ENCODE assay signal across 34 cellular contexts in the genomic region with DNA sequence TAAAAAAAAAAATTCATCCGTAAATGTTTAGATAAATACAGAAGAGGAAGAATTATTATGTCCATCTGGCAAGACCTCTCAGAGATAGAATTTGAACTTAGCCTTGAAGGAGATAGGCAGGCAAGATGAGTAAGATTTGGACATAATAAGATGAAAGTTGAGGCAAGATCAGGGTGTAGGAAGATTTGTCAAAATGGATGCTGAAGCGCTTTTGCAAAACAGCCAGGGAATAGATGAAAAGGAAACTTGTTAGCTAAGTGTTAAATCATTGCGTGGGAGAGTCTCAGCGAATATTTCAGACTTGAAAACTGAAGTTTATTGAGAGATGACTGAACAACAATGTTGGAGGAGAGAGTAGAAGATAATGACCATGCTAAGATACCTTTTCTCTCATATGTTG. TPM values are rescaled to one million over a fixed set of nuclear protein-coding genes. Genes with fewer than 3 reads are reported as not detected.
DNase-seq lines count a peak whose midpoint lies in the region; ATAC-seq lines count a peak whose summit lies in the region.
"Had no signal": no experiment of that assay in that cellular context is flagged by ENCODE, and none has a peak within 500 bp of the region (broad histone marks: within the 10 kb centered on the region; RNA-seq: fewer than 3 reads in every experiment).

No MANE protein-coding gene starts in this region.

- peaks cover 63% of the 10 kb centered on the region for H3K36me3 Mint-ChIP-seq in activated CD4-positive, alpha-beta T cell treated with anti-CD3 and anti-CD28 coated beads, Interleukin-2, amount 10 ng/mL, durations not matched to agents 24 days and 14 days (ENCODE audit: low read depth)
- peaks cover 29 to 50% of the 10 kb centered on the region in 2 donors for H3K36me3 Mint-ChIP-seq in CD4-positive, alpha-beta memory T cell
- peaks cover 11% of the 10 kb centered on the region for H3K36me3 Mint-ChIP-seq in activated naive CD8-positive, alpha-beta T cell
- peaks cover 32% of the 10 kb centered on the region for H3K36me3 Mint-ChIP-seq in memory B cell

- CTCF ChIA-PET in CD4-positive, alpha-beta memory T cell (lab: Charles Lee; ENCODE audit: partially characterized antibody): interaction anchor here (1.3 kb wide), 1 partner anchor 72 kb away, joined by 3 read pairs; no protein-coding TSS in a partner anchor

- peaks cover 37% of the 10 kb centered on the region for H3K4me1 Mint-ChIP-seq in activated CD4-positive, alpha-beta T cell treated with anti-CD3 and anti-CD28 coated beads, Interleukin-2, amount 10 ng/mL, durations not matched to agents 24 days and 14 days
- peaks cover 28 to 45% (median 37%) of the 10 kb centered on the region in 4 donors for H3K4me1 Mint-ChIP-seq in CD4-positive, alpha-beta memory T cell
- H3K4me1 Mint-ChIP-seq in activated naive CD8-positive, alpha-beta T cell (ENCODE audit: low read depth): peaks cover 44% of the 10 kb centered on the region
- peaks cover 15% of the 10 kb centered on the region for H3K4me1 Mint-ChIP-seq in memory B cell
- H3K4me1 Mint-ChIP-seq: neural crest cell had no signal

- no peak for DNase-seq in activated CD4-positive, alpha-beta T cell treated with anti-CD3 and anti-CD28 coated beads, Interleukin-2, amount 10 ng/mL, durations not matched to agents 24 days and 14 days
- no peak for DNase-seq in activated CD4-positive, alpha-beta T cell treated with anti-CD3 and anti-CD28 coated beads, Interleukin-2, amount 50 U/mL, for 1 hour
- DNase-seq in CD4-positive, alpha-beta memory T cell: no peak
- DNase-seq in memory B cell (ENCODE audit: low spot score in 2 of 2): no peak
- no peak for DNase-seq in activated gamma-delta T cell treated with Interleukin-2 at 50 U/mL for 16 hours
- no peak for DNase-seq in HUDEP-2 (lab: John Stamatoyannopoulos, UW; ENCODE audit: unreplicated experiment in 76 of 76)
- no peak for DNase-seq in ureter (ENCODE audit: low spot score)
- DNase-seq: activated CD4-positive, alpha-beta T cell treated with anti-CD3 and anti-CD28 coated beads for 4 hours; activated CD8-positive, alpha-beta memory T cell treated with anti-CD3 and anti-CD28 coated beads, Interleukin-2, amount 50 U/mL, for 4 hours; activated gamma-delta T cell; colonic mucosa; effector CD4-positive, alpha-beta T cell; HFFc6; hippocampal formation; IMR-90; left colon; NCI-H146; NCI-H345; NCI-H69; pancreas; retina; stimulated activated naive CD4-positive, alpha-beta T cell; testis had no signal

- no peaks in the 10 kb centered on the region for H3K9me3 ChIP-seq in CD4-positive, alpha-beta memory T cell (ENCODE audit: control insufficient read depth in 1 of 2, low read length in 2 of 2)
- H3K9me3 ChIP-seq: ascending aorta, colonic mucosa, pancreas, testis had no signal

- H3K27ac Mint-ChIP-seq in activated CD4-positive, alpha-beta T cell treated with anti-CD3 and anti-CD28 coated beads, Interleukin-2, amount 10 ng/mL, durations not matched to agents 24 days and 14 days: peak overlapping the region; percentile 84
- peak overlapping the region in 4 of 7 donors; percentile 44 to 84 (median 68) for H3K27ac Mint-ChIP-seq in CD4-positive, alpha-beta memory T cell
- peak overlapping the region; percentile 74 for H3K27ac Mint-ChIP-seq in activated naive CD8-positive, alpha-beta T cell
- H3K27ac Mint-ChIP-seq in memory B cell: peak overlapping the region; percentile 5
- H3K27ac Mint-ChIP-seq: HFFc6 had no signal

- no peak for ATAC-seq in memory B cell (ENCODE audit: low read depth)
- ATAC-seq: left colon, pancreas, Right ventricle myocardium inferior, SK-N-SH treated with all-trans-retinoic acid at 6 μM for 48 hours had no signal

- H3K27me3 ChIP-seq in CD4-positive, alpha-beta memory T cell (ENCODE audit: insufficient read depth, low read length): no peaks in the 10 kb centered on the region
- H3K27me3 ChIP-seq: ascending aorta, colonic mucosa, pancreas, testis had no signal

- peaks cover 39% of the 10 kb centered on the region for H3K36me3 ChIP-seq in CD4-positive, alpha-beta memory T cell (ENCODE audit: insufficient read depth, low read length)

- H3K4me3 Mint-ChIP-seq in activated CD4-positive, alpha-beta T cell treated with anti-CD3 and anti-CD28 coated beads, Interleukin-2, amount 10 ng/mL, durations not matched to agents 24 days and 14 days: peak overlapping the region; percentile 24
- no peak overlapping the region for H3K4me3 Mint-ChIP-seq in CD4-positive, alpha-beta memory T cell
- H3K4me3 Mint-ChIP-seq in activated naive CD8-positive, alpha-beta T cell: no peak overlapping the region
- no peak overlapping the region for H3K4me3 Mint-ChIP-seq in memory B cell
- H3K4me3 Mint-ChIP-seq: CD14-positive monocyte, HFFc6, neural crest cell had no signal

- no peaks in the 10 kb centered on the region for H3K27me3 Mint-ChIP-seq in activated CD4-positive, alpha-beta T cell treated with anti-CD3 and anti-CD28 coated beads, Interleukin-2, amount 10 ng/mL, durations not matched to agents 24 days and 14 days
- no peaks in the 10 kb centered on the region for H3K27me3 Mint-ChIP-seq in CD4-positive, alpha-beta memory T cell
- H3K27me3 Mint-ChIP-seq in activated naive CD8-positive, alpha-beta T cell: no peaks in the 10 kb centered on the region
- H3K27me3 Mint-ChIP-seq in memory B cell: no peaks in the 10 kb centered on the region

- H3K4me1 ChIP-seq in CD4-positive, alpha-beta memory T cell (ENCODE audit: insufficient read depth, low read length): peaks cover 26% of the 10 kb centered on the region
- H3K4me1 ChIP-seq: colonic mucosa had no signal

- H3K4me3 ChIP-seq in CD4-positive, alpha-beta memory T cell (ENCODE audit: low read length in 2 of 2): no peak overlapping the region
- H3K4me3 ChIP-seq: ascending aorta, colonic mucosa, pancreas, skin epidermis, testis had no signal

- intact Hi-C loops in activated CD4-positive, alpha-beta T cell treated with anti-CD3 and anti-CD28 coated beads, Interleukin-2, amount 10 ng/mL, durations not matched to agents 24 days and 14 days (cut with micrococcal nuclease): no loop called here
- intact Hi-C loops in CD4-positive, alpha-beta memory T cell (cut with micrococcal nuclease): no loop called here

- no peak overlapping the region for H3K27ac ChIP-seq in CD4-positive, alpha-beta memory T cell (ENCODE audit: low read depth, low read length)
- H3K27ac ChIP-seq: ascending aorta, colonic mucosa, pancreas, skin epidermis, testis had no signal

- no peaks in the 10 kb centered on the region for H3K9me3 Mint-ChIP-seq in activated CD4-positive, alpha-beta T cell treated with anti-CD3 and anti-CD28 coated beads, Interleukin-2, amount 10 ng/mL, durations not matched to agents 24 days and 14 days
- no peaks in the 10 kb centered on the region for H3K9me3 Mint-ChIP-seq in CD4-positive, alpha-beta memory T cell
- H3K9me3 Mint-ChIP-seq in activated naive CD8-positive, alpha-beta T cell (ENCODE audit: low read depth): no peaks in the 10 kb centered on the region
- no peaks in the 10 kb centered on the region for H3K9me3 Mint-ChIP-seq in memory B cell
- H3K9me3 Mint-ChIP-seq: CD14-positive monocyte, HFFc6, neural crest cell had no signal

- POLR2A ChIA-PET in CD4-positive, alpha-beta memory T cell (lab: Charles Lee; ENCODE audit: partially characterized antibody): no interaction called here

RNA-seq across cellular contexts. Expression of a gene that starts 7.2 kb away (rescaled TPM):
- 98.8 and 99.6 TPM in 2 replicates for total RNA-seq in activated CD4-positive, alpha-beta T cell treated with anti-CD3 and anti-CD28 coated beads, Interleukin-2, amount 10 ng/mL, durations not matched to agents 24 days and 14 days
- 10 to 100 TPM; 73.0 to 78.1 TPM for total RNA-seq in CD4-positive, alpha-beta memory T cell
- polyA plus RNA-seq in CD4-positive, alpha-beta memory T cell: 100 to 1,000 TPM; 211 to 279 TPM
- total RNA-seq in ureter: 158 TPM

RNA-seq across cellular contexts. Expression of a gene that starts 14.7 kb away (rescaled TPM):
- total RNA-seq in activated CD4-positive, alpha-beta T cell treated with anti-CD3 and anti-CD28 coated beads, Interleukin-2, amount 10 ng/mL, durations not matched to agents 24 days and 14 days: not detected in 2 replicates
- not detected for total RNA-seq in CD4-positive, alpha-beta memory T cell
- polyA plus RNA-seq in CD4-positive, alpha-beta memory T cell: not detected
- total RNA-seq in ureter: not detected
- total RNA-seq: ascending aorta, colonic mucosa, H1, HFFc6, IMR-90, left colon, lung microvascular endothelial cell, mucosa of gallbladder, neural crest cell, pancreas, Right ventricle myocardium inferior, urinary bladder had no signal
- polyA plus RNA-seq: CD14-positive monocyte, H1, IMR-90, pancreas, urinary bladder had no signal

RNA-seq across cellular contexts. Expression of a gene that starts 18.9 kb away (rescaled TPM):
- 62.8 and 65.2 TPM in 2 replicates for total RNA-seq in activated CD4-positive, alpha-beta T cell treated with anti-CD3 and anti-CD28 coated beads, Interleukin-2, amount 10 ng/mL, durations not matched to agents 24 days and 14 days
- total RNA-seq in CD4-positive, alpha-beta memory T cell: 10 to 100 TPM; 73.7 to 75.9 TPM
- polyA plus RNA-seq in CD4-positive, alpha-beta memory T cell: 10 to 100 TPM in 1 of 2 donors, 1 to 10 TPM in 1; 2.0 to 29.9 TPM
- total RNA-seq in ureter: 55.3 TPM

RNA-seq across cellular contexts. Expression of a gene that starts 42.0 kb away (rescaled TPM):
- total RNA-seq in activated CD4-positive, alpha-beta T cell treated with anti-CD3 and anti-CD28 coated beads, Interleukin-2, amount 10 ng/mL, durations not matched to agents 24 days and 14 days: 4.5 and 5.1 TPM in 2 replicates
- total RNA-seq in CD4-positive, alpha-beta memory T cell: 1 to 10 TPM; 4.8 to 5.3 TPM
- 1 to 10 TPM; 4.4 to 5.8 TPM for polyA plus RNA-seq in CD4-positive, alpha-beta memory T cell
- 20.3 TPM for total RNA-seq in ureter

Comparison
In these comparisons a context has a peak if more than half of its experiments do, and no peak if none do; other contexts are left out.
1. H3K27ac Mint-ChIP-seq: peak in every context shown above with its lines; median percentile 84 in activated CD4-positive, alpha-beta T cell treated with anti-CD3 and anti-CD28 coated beads, Interleukin-2, amount 10 ng/mL, durations not matched to agents 24 days and 14 days; 74 in activated naive CD8-positive, alpha-beta T cell; 68 in CD4-positive, alpha-beta memory T cell; 5 in memory B cell.